Comparison of ENCODE assay signal across 8 cellular contexts in the genomic region with DNA sequence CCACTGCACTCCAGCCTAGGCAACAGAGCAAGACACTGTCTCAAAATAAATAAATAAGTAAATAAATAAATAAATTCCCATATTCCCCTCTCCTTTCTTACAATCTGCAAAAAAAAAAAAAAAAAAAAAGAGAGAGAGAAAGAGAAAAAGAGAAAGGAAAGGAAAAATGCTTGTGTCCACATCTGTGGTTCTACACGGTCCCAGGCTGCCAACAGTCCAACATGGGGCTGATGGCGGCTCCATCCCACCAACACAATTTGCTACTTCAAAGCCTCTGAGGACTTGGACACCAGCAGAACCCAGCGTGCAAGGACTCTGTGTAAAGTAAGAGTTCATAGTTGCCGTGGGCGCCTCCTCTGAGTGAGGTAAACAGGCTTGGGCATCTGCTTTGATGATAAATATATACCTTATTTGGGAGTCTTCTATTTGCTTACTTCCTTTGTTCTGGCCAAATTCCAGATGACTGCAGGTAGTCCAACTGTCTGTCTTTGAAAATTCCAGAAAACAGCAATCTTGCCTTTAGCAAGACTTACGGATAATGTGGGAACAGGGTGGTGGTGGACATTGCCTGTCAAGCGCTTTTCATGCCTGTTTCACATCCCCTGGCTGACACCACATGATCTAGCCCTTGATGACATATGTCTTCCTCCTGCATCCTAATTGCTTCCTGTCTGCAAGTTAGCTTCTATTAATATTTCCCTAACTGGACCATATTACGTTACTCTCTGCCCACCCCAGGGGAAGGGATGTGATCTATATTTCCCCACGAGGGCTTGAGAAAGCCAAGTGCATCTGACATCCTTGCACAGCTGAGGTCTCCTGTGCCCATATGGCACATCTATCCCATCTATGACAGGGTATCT. TPM values are rescaled to one million over a fixed set of nuclear protein-coding genes. Genes with fewer than 3 reads are reported as not detected.
A peak's percentile ranks its signal among the peaks of the same experiment; 100 is the strongest.
DNase-seq lines count a peak whose midpoint lies in the region; ATAC-seq and TF ChIP-seq lines count a peak whose summit lies in the region.

No MANE protein-coding gene starts in this region.

- POLR2A ChIA-PET in activated B cell treated with CpG ODN at 0.5 μM for 24 hours (lab: Charles Lee) = interaction anchor here (0.5 to 3.9 kb wide), 8 partner anchors 8 to 289 kb away, joined by 3 to 40 read pairs (median 4); a partner anchor contains a TSS

- CTCF ChIA-PET in activated B cell treated with CpG ODN at 0.5 μM for 24 hours (lab: Charles Lee) = interaction anchor here (1.4 kb wide), 1 partner anchor 10 kb away, joined by 3 read pairs; a partner anchor contains a TSS

- TF ChIP-seq POLR2A in testis (IDR thresholded peaks at IDR 0.05) = no peak

- TF ChIP-seq CTCF in activated B cell treated with CpG ODN at 0.5 μM for 24 hours (IDR thresholded peaks at IDR 0.05) = no peak
- no peak for TF ChIP-seq CTCF in testis (IDR thresholded peaks at IDR 0.05)

- no peaks in the 10 kb centered on the region for H3K4me1 ChIP-seq in testis

- no peaks in the 10 kb centered on the region for H3K9me3 Mint-ChIP-seq in activated T-cell treated with anti-CD3 and anti-CD28 coated beads, Interleukin-2, amount 50 U/mL, for 72 hours
- H3K9me3 Mint-ChIP-seq in activated B cell treated with CpG ODN at 0.5 μM for 24 hours = no peaks in the 10 kb centered on the region

- intact Hi-C loops in activated B cell treated with CpG ODN at 0.5 μM for 24 hours (cut with micrococcal nuclease) (loop anchor here (1.0 to 2.0 kb wide), 2 partner anchors 10 to 64 kb away; a partner anchor contains a TSS), testis (cut with DNase I; ENCODE audit: low total_unique reads) (no loop called here)

- no peaks in the 10 kb centered on the region for H3K27me3 Mint-ChIP-seq in activated T-cell treated with anti-CD3 and anti-CD28 coated beads, Interleukin-2, amount 50 U/mL, for 72 hours (ENCODE audit: low read depth)
- no peaks in the 10 kb centered on the region for H3K27me3 Mint-ChIP-seq in activated B cell treated with CpG ODN at 0.5 μM for 24 hours

- H3K27me3 ChIP-seq in testis = no peaks in the 10 kb centered on the region

- peaks cover 12 to 33% of the 10 kb centered on the region in 2 donors for H3K36me3 Mint-ChIP-seq in activated T-cell treated with anti-CD3 and anti-CD28 coated beads, Interleukin-2, amount 50 U/mL, for 72 hours (ENCODE audit: insufficient read depth in 2 of 2)
- H3K36me3 Mint-ChIP-seq in activated B cell treated with CpG ODN at 0.5 μM for 24 hours (ENCODE audit: low read depth) = peaks cover 40% of the 10 kb centered on the region

- H3K4me3 ChIP-seq in testis = no peak overlapping the region

- peak overlapping the region; percentile 35 to 39 for H3K4me3 Mint-ChIP-seq in activated T-cell treated with anti-CD3 and anti-CD28 coated beads, Interleukin-2, amount 50 U/mL, for 72 hours
- H3K4me3 Mint-ChIP-seq in activated B cell treated with CpG ODN at 0.5 μM for 24 hours = peak overlapping the region; percentile 52

- no peak overlapping the region for H3K27ac ChIP-seq in testis

- ATAC-seq in activated T-cell treated with anti-CD3 and anti-CD28 coated beads, Interleukin-2, amount 50 U/mL, for 72 hours (replicated peaks in 1 of 2) = no peak
- peak; percentile 37 for ATAC-seq in HG03064 (IDR thresholded peaks at IDR 0.05; ENCODE audit: low read depth, unreplicated experiment)
- ATAC-seq in activated B cell treated with CpG ODN at 0.5 μM for 24 hours (ENCODE audit: low read depth) = peak; percentile 78
- no peak for ATAC-seq in GM19328 (IDR thresholded peaks at IDR 0.05; ENCODE audit: unreplicated experiment)

- 78 to 91% methylated on average over 9 of the region's 9 CpGs for WGBS in testis, 2 donors

- no peaks in the 10 kb centered on the region for H3K9me3 ChIP-seq in testis

- DNase-seq in activated T-cell treated with anti-CD3 and anti-CD28 coated beads, Interleukin-2, amount 50 U/mL, for 72 hours = no peak
- no peak for DNase-seq in activated T-cell treated with anti-CD3 and anti-CD28 coated beads for 4 hours
- no peak for DNase-seq in activated B cell treated with CpG ODN at 0.5 μM for 24 hours
- peak; percentile 25 for DNase-seq in testis
- DNase-seq in kidney glomerular epithelial cell (lab: John Stamatoyannopoulos, UW) = no peak
- no peak for DNase-seq in NOMO-1 treated with dmso at 0.1 percent for 144 hours (lab: John Stamatoyannopoulos, UW; ENCODE audit: unreplicated experiment)

- H3K27ac Mint-ChIP-seq in activated T-cell treated with anti-CD3 and anti-CD28 coated beads, Interleukin-2, amount 50 U/mL, for 72 hours = no peak overlapping the region
- H3K27ac Mint-ChIP-seq in activated B cell treated with CpG ODN at 0.5 μM for 24 hours = peak overlapping the region; percentile 62

- H3K36me3 ChIP-seq in testis (ENCODE audit: low read depth, missing control alignments) = no peaks in the 10 kb centered on the region

- H3K4me1 Mint-ChIP-seq in activated T-cell treated with anti-CD3 and anti-CD28 coated beads, Interleukin-2, amount 50 U/mL, for 72 hours (ENCODE audit: low read depth) = peaks cover 87% of the 10 kb centered on the region
- peaks cover 90% of the 10 kb centered on the region for H3K4me1 Mint-ChIP-seq in activated B cell treated with CpG ODN at 0.5 μM for 24 hours

RNA-seq across cellular contexts. Expression of a gene that starts 10.1 kb away (rescaled TPM):
- 100 to 1,000 TPM; 110 to 137 TPM for total RNA-seq in activated T-cell treated with anti-CD3 and anti-CD28 coated beads, Interleukin-2, amount 50 U/mL, for 72 hours
- 124 and 126 TPM in 2 replicates for total RNA-seq in activated B cell treated with CpG ODN at 0.5 μM for 24 hours
- 10 to 100 TPM in 1 of 2 donors, 1 to 10 TPM in 1; 9.9 to 13.6 TPM for total RNA-seq in testis
- polyA plus RNA-seq in testis (ENCODE audit: insufficient read depth, low read depth, low replicate concordance) = 31.5 TPM

Comparison
In these comparisons a context has a peak if more than half of its experiments do, and no peak if none do; other contexts are left out.
1. ATAC-seq: peak in HG03064 (single experiment) and activated B cell treated with CpG ODN at 0.5 μM for 24 hours (single experiment); none in activated T-cell treated with anti-CD3 and anti-CD28 coated beads, Interleukin-2, amount 50 U/mL, for 72 hours (0 of 2) and GM19328 (single experiment).